In genomic region chr16:12628526-12628925, GRCh38 we compare ENCODE assay signal across 21 cellular contexts.
DNase-seq lines count a peak whose midpoint lies in the region; ATAC-seq and TF ChIP-seq lines count a peak whose summit lies in the region.
"Had no signal": no experiment of that assay in that cellular context is flagged by ENCODE, and none has a peak within 500 bp of the region (broad histone marks: within the 10 kb centered on the region; RNA-seq: fewer than 3 reads in every experiment).

No MANE protein-coding gene starts in this region.

- H3K4me1 Mint-ChIP-seq in CD14-positive monocyte = no peaks in the 10 kb centered on the region
- no peaks in the 10 kb centered on the region for H3K4me1 Mint-ChIP-seq in stimulated activated memory B cell treated with anti-CD40 and anti-IgM and Interleukin-4, amounts not matched to agents 10 μg/mL and 1 μg/mL and 100 μg/mL, for 72 hours
- H3K4me1 Mint-ChIP-seq: CD4-positive, alpha-beta memory T cell had no signal

- H3K4me2 ChIP-seq in SK-N-SH = no peak overlapping the region
- H3K4me2 ChIP-seq: BLaER1 treated with 17β-estradiol and CSF1 and Interleukin-3, amounts not matched to agents 10 nM and 100 nM had no signal

- peaks cover 4% of the 10 kb centered on the region for H3F3A ChIP-seq in SK-N-SH (replicated peaks; ENCODE audit: insufficient read depth)

- peaks cover 0 to 11% (median 6%) of the 10 kb centered on the region in 7 donors for H3K9me3 Mint-ChIP-seq in CD14-positive monocyte
- H3K9me3 Mint-ChIP-seq in stimulated activated memory B cell treated with anti-CD40 and anti-IgM and Interleukin-4, amounts not matched to agents 10 μg/mL and 1 μg/mL and 100 μg/mL, for 72 hours = no peaks in the 10 kb centered on the region

- H3K79me2 ChIP-seq in SK-N-SH (ENCODE audit: insufficient read depth) = no peaks in the 10 kb centered on the region

- H3K4me3 Mint-ChIP-seq in CD14-positive monocyte = no peak overlapping the region
- no peak overlapping the region for H3K4me3 Mint-ChIP-seq in stimulated activated memory B cell treated with anti-CD40 and anti-IgM and Interleukin-4, amounts not matched to agents 10 μg/mL and 1 μg/mL and 100 μg/mL, for 72 hours
- H3K4me3 Mint-ChIP-seq: CD4-positive, alpha-beta memory T cell had no signal

- TF ChIP-seq RAD21 in SK-N-SH (IDR thresholded peaks at IDR 0.05; ENCODE audit: low read length) = no peak

- no peak overlapping the region for H3K4me3 ChIP-seq in SK-N-SH (ENCODE audit: low read depth in 2 of 2, low read length in 1 of 2)
- H3K4me3 ChIP-seq: BLaER1 treated with 17β-estradiol and CSF1 and Interleukin-3, amounts not matched to agents 10 nM and 100 nM; K562 had no signal

- no peaks in the 10 kb centered on the region for H3K9me2 ChIP-seq in SK-N-SH

- H4K20me1 ChIP-seq in SK-N-SH (ENCODE audit: insufficient read depth) = no peaks in the 10 kb centered on the region
- H4K20me1 ChIP-seq: BLaER1 treated with 17β-estradiol and CSF1 and Interleukin-3, amounts not matched to agents 10 nM and 100 nM had no signal

- CTCF ChIA-PET in SK-N-SH (lab: Yijun Ruan, JAX) = no interaction called here

- ATAC-seq in stimulated activated memory B cell treated with anti-CD40 and anti-IgM and Interleukin-4, amounts not matched to agents 10 μg/mL and 1 μg/mL and 100 μg/mL, for 72 hours = no peak
- ATAC-seq: K562, PC-3 had no signal

- H3K27me3 Mint-ChIP-seq in CD14-positive monocyte (ENCODE audit: low read depth in 3 of 3) = peaks cover 0 to 10% (median 4%) of the 10 kb centered on the region in 3 donors
- H3K27me3 Mint-ChIP-seq in stimulated activated memory B cell treated with anti-CD40 and anti-IgM and Interleukin-4, amounts not matched to agents 10 μg/mL and 1 μg/mL and 100 μg/mL, for 72 hours = peaks cover 37% of the 10 kb centered on the region

- no peak for TF ChIP-seq CTCF in SK-N-SH (IDR thresholded peaks at IDR 0.05)
- TF ChIP-seq CTCF in CD14-positive monocyte (IDR thresholded peaks at IDR 0.05) = no peak

- DNase-seq in EH (ENCODE audit: low read depth) (peak; percentile 20), SK-N-SH (no peak), dermis blood vessel endothelial cell (peak; percentile 24), kidney tubule cell (ENCODE audit: low spot score) (peak; percentile 42), CD14-positive monocyte (ENCODE audit: low spot score) (no peak), globus pallidus (ENCODE audit: low spot score) (no peak)
- DNase-seq: AML-193; CD4-positive, alpha-beta memory T cell; COR-L47; Kasumi-1; NCI-H1105 treated with DMSO at 0.1 percent for 48 hours; NCI-H1930; NCI-H2107; NCI-H446; NCI-H524 treated with DMSO at 0.1 percent for 48 hours; NCI-H774; NK-92 treated with Interleukin-12 subunit alpha and Interleukin-12 subunit beta, amount 100 ng/mL, for 24 hours; PC-3 had no signal

- no peak overlapping the region for H2AFZ ChIP-seq in SK-N-SH (ENCODE audit: low read depth)

- no peak overlapping the region for H3K27ac Mint-ChIP-seq in CD14-positive monocyte
- H3K27ac Mint-ChIP-seq in stimulated activated memory B cell treated with anti-CD40 and anti-IgM and Interleukin-4, amounts not matched to agents 10 μg/mL and 1 μg/mL and 100 μg/mL, for 72 hours = no peak overlapping the region
- H3K27ac Mint-ChIP-seq: CD4-positive, alpha-beta memory T cell had no signal

- no peak for TF ChIP-seq EP300 in SK-N-SH (IDR thresholded peaks at IDR 0.05; ENCODE audit: borderline replicate concordance in 1 of 2, low read depth in 1 of 2, low read length in 1 of 2)

- WGBS in SK-N-SH (ENCODE audit: low lambda C conversion rate) = 9% methylated on average over 2 of the region's 2 CpGs

- no peak overlapping the region for H3K9ac ChIP-seq in SK-N-SH
- H3K9ac ChIP-seq: BLaER1 treated with 17β-estradiol and CSF1 and Interleukin-3, amounts not matched to agents 10 nM and 100 nM had no signal

- POLR2A ChIA-PET in SK-N-SH (lab: Yijun Ruan, JAX) = no interaction called here

- no peak overlapping the region for H3K27ac ChIP-seq in SK-N-SH (ENCODE audit: low read depth in 2 of 2, low read length in 1 of 2)
- H3K27ac ChIP-seq: BLaER1 treated with 17β-estradiol and CSF1 and Interleukin-3, amounts not matched to agents 10 nM and 100 nM had no signal

- H3K36me3 Mint-ChIP-seq in CD14-positive monocyte = peaks cover 0 to 36% of the 10 kb centered on the region in 2 donors
- no peaks in the 10 kb centered on the region for H3K36me3 Mint-ChIP-seq in stimulated activated memory B cell treated with anti-CD40 and anti-IgM and Interleukin-4, amounts not matched to agents 10 μg/mL and 1 μg/mL and 100 μg/mL, for 72 hours
- H3K36me3 Mint-ChIP-seq: CD4-positive, alpha-beta memory T cell had no signal

- H3K4me1 ChIP-seq in SK-N-SH (ENCODE audit: control insufficient read depth in 1 of 2, insufficient read depth in 2 of 2, low read depth in 1 of 2, low read length in 1 of 2) = no peaks in the 10 kb centered on the region; a peak in 1 of 4 replicates
- H3K4me1 ChIP-seq: BLaER1 treated with 17β-estradiol and CSF1 and Interleukin-3, amounts not matched to agents 10 nM and 100 nM had no signal

- no peaks in the 10 kb centered on the region for H3K36me3 ChIP-seq in SK-N-SH (replicated peaks in 1 of 2; ENCODE audit: control insufficient read depth in 1 of 2, insufficient read depth in 2 of 2, low read length in 1 of 2)
- H3K36me3 ChIP-seq: BLaER1 treated with 17β-estradiol and CSF1 and Interleukin-3, amounts not matched to agents 10 nM and 100 nM had no signal

- H3K27me3 ChIP-seq in SK-N-SH (ENCODE audit: insufficient read depth) = no peaks in the 10 kb centered on the region
- H3K27me3 ChIP-seq: BLaER1 treated with 17β-estradiol and CSF1 and Interleukin-3, amounts not matched to agents 10 nM and 100 nM had no signal

- intact Hi-C loops in CD14-positive monocyte (cut with micrococcal nuclease) = no loop called here

- no peaks in the 10 kb centered on the region for H3K9me3 ChIP-seq in SK-N-SH

TF ChIP-seq in SK-N-SH, 30 proteins besides CTCF, POLR2A, EP300 and RAD21:
- TF ChIP-seq TCF12 (IDR thresholded peaks at IDR 0.05) (0 out of 2 replicates have a peak, but pooled peaks have one; percentile 5), EZH2phosphoT487 (IDR thresholded peaks at IDR 0.05; ENCODE audit: borderline replicate concordance, low read depth) (no peak)

Comparison
In these comparisons a context has a peak if more than half of its experiments do, and no peak if none do; other contexts are left out.
1. DNase-seq: peak in EH (single experiment), dermis blood vessel endothelial cell (single experiment) and kidney tubule cell (single experiment); none in SK-N-SH (single experiment), CD14-positive monocyte (single experiment) and globus pallidus (single experiment).